21 cellular contexts compared by ENCODE assay signal in genomic region chr3:37937156-37937555, GRCh38. TPM values are rescaled to one million over a fixed set of nuclear protein-coding genes. Genes with fewer than 3 reads are reported as not detected.
DNase-seq lines count a peak whose midpoint lies in the region; ATAC-seq, FAIRE-seq and TF ChIP-seq lines count a peak whose summit lies in the region.
"Had no signal": no experiment of that assay in that cellular context is flagged by ENCODE, and none has a peak within 500 bp of the region (broad histone marks: within the 10 kb centered on the region; RNA-seq: fewer than 3 reads in every experiment).

No MANE protein-coding gene starts in this region.

- peak overlapping the region; percentile 97 for H2BK12ac ChIP-seq in trophoblast cell (ENCODE audit: low read length)

- in situ Hi-C loops in HAP-1 (cut with MboI; ENCODE audit: low sequenced_read_pairs): no loop called here

- POLR2A ChIA-PET in A549 (lab: Yijun Ruan, JAX): interaction anchor here (0.6 kb wide), 1 partner anchor 12 kb away, joined by 4 read pairs; no protein-coding TSS in a partner anchor

- TF ChIP-seq CTCF in A549 (IDR thresholded peaks at IDR 0.05) (no peak), chondrocyte (IDR thresholded peaks at IDR 0.05) (no peak)

- peak overlapping the region; percentile 62 to 63; a peak in 3 of 6 replicates for H3K27ac ChIP-seq in A549
- H3K27ac ChIP-seq in trophoblast cell (ENCODE audit: low read depth, low read length): peak overlapping the region; percentile 70
- H3K27ac ChIP-seq: parathyroid adenoma had no signal

- peak overlapping the region; percentile 19 for H4K12ac ChIP-seq in trophoblast cell (ENCODE audit: low read depth, low read length)

- WGBS in A549 (ENCODE audit: missing lambda C conversion rate): 83% methylated on average over 6 of the region's 6 CpGs
- no CpG with 5 or more reads among the region's 6 CpGs for WGBS in trophoblast cell (ENCODE audit: extremely low coverage, insufficient coverage, insufficient read length)

- no peak for FAIRE-seq in A549 (lab: Jason Lieb, UNC)

- peak overlapping the region; percentile 57 for H2AK5ac ChIP-seq in trophoblast cell (ENCODE audit: low read length)

- no peak overlapping the region for H3K4me3 Mint-ChIP-seq in chondrocyte (ENCODE audit: unreplicated experiment)
- H3K4me3 Mint-ChIP-seq: activated CD4-positive, alpha-beta memory T cell treated with anti-CD3 and anti-CD28 coated beads for 36 hours; activated T-cell treated with anti-CD3 and anti-CD28 coated beads, Interleukin-2, amount 50 U/mL, for 24 hours; CD4-positive, alpha-beta memory T cell had no signal

- peak overlapping the region; percentile 44 for H3K4ac ChIP-seq in trophoblast cell (ENCODE audit: low read depth, low read length)

- peaks cover 78% of the 10 kb centered on the region for H3K4me1 Mint-ChIP-seq in chondrocyte (ENCODE audit: low read depth)
- H3K4me1 Mint-ChIP-seq: CD4-positive, alpha-beta memory T cell had no signal

- H2AFZ ChIP-seq in trophoblast cell (ENCODE audit: insufficient read depth, low read length, poor library complexity): no peak overlapping the region
- H2AFZ ChIP-seq: parathyroid adenoma had no signal

- TF ChIP-seq POLR2A in A549 (IDR thresholded peaks at IDR 0.05; ENCODE audit: low read length): no peak

- peak overlapping the region; percentile 43 for H4K8ac ChIP-seq in trophoblast cell (ENCODE audit: low read depth, low read length)

- H3K79me2 ChIP-seq in trophoblast cell (ENCODE audit: control insufficient read depth, insufficient read depth, low read length, poor library complexity): peaks cover 4% of the 10 kb centered on the region

- DNase-seq in A549 (ENCODE audit: low read depth in 1 of 2, low spot score in 1 of 2) (no peak), NCI-H524 treated with DMSO at 0.1 percent for 48 hours (lab: John Stamatoyannopoulos, UW) (peak; percentile 80), chondrocyte (ENCODE audit: low spot score) (no peak), trophoblast cell (no peak), NCI-H1436 (lab: John Stamatoyannopoulos, UW) (no peak), HAP-1 (ENCODE audit: low spot score in 2 of 2) (no peak), SK-N-DZ (ENCODE audit: low spot score) (no peak), glomerular visceral epithelial cell (ENCODE audit: extremely low spot score) (no peak)
- DNase-seq: activated CD4-positive, alpha-beta memory T cell treated with anti-CD3 and anti-CD28 coated beads for 36 hours; activated T-cell treated with anti-CD3 and anti-CD28 coated beads, Interleukin-2, amount 50 U/mL, for 24 hours; CD4-positive, alpha-beta memory T cell; DMS79 treated with DMSO at 0.1 percent for 48 hours; left ventricle myocardium superior; MG63; NCI-H146; stimulated activated CD4-positive, alpha-beta T cell treated with anti-CD3 and anti-CD28 coated beads, Interleukin-4, amount 100 ng/mL, for 4 hours; T-helper 1 cell had no signal

- H4K91ac ChIP-seq in trophoblast cell (ENCODE audit: low read depth, low read length): peak overlapping the region; percentile 88

- peak overlapping the region; percentile 96 for H2BK120ac ChIP-seq in trophoblast cell (ENCODE audit: insufficient read depth, low read length, poor library complexity)

- no peaks in the 10 kb centered on the region for H3K9me3 ChIP-seq in A549
- no peaks in the 10 kb centered on the region for H3K9me3 ChIP-seq in trophoblast cell (ENCODE audit: insufficient read depth, low read depth, low read length)
- no peaks in the 10 kb centered on the region for H3K9me3 ChIP-seq in HAP-1
- H3K9me3 ChIP-seq: gastroesophageal sphincter, MG63 had no signal

- no peaks in the 10 kb centered on the region for H3K9me3 Mint-ChIP-seq in chondrocyte (ENCODE audit: low read depth)
- H3K9me3 Mint-ChIP-seq: activated CD4-positive, alpha-beta memory T cell treated with anti-CD3 and anti-CD28 coated beads for 36 hours; activated naive CD4-positive, alpha-beta T cell treated with anti-CD3 and anti-CD28 coated beads, Interleukin-2, amount 50 U/mL, for 72 hours; activated T-cell treated with anti-CD3 and anti-CD28 coated beads, Interleukin-2, amount 50 U/mL, for 24 hours; CD4-positive, alpha-beta memory T cell had no signal

- no peak overlapping the region for H3K23ac ChIP-seq in trophoblast cell (ENCODE audit: low read length)

- no peak overlapping the region for H3K4me3 ChIP-seq in A549
- no peak overlapping the region for H3K4me3 ChIP-seq in trophoblast cell (ENCODE audit: low read depth, low read length)
- H3K4me3 ChIP-seq in HAP-1: no peak overlapping the region
- H3K4me3 ChIP-seq: gastroesophageal sphincter, MG63, skin epidermis had no signal

- no peak for ATAC-seq in A549
- ATAC-seq: activated naive CD4-positive, alpha-beta T cell treated with anti-CD3 and anti-CD28 coated beads, Interleukin-2, amount 50 U/mL, for 72 hours; gastroesophageal sphincter had no signal

- peak overlapping the region; percentile 59 for H3K18ac ChIP-seq in trophoblast cell (ENCODE audit: low read length)

- peaks cover 32% of the 10 kb centered on the region for H3K4me1 ChIP-seq in A549
- H3K4me1 ChIP-seq in trophoblast cell (ENCODE audit: control insufficient read depth in 1 of 2, insufficient read depth in 2 of 2, low read length in 2 of 2): peaks cover 27 to 29% of the 10 kb centered on the region in 2 experiments
- H3K4me1 ChIP-seq in HAP-1: peaks cover 16% of the 10 kb centered on the region
- H3K4me1 ChIP-seq: parathyroid adenoma had no signal

- no peaks in the 10 kb centered on the region for H3K36me3 ChIP-seq in trophoblast cell (ENCODE audit: control insufficient read depth in 1 of 2, insufficient read depth in 2 of 2, low read length in 2 of 2)
- H3K36me3 ChIP-seq in HAP-1 (replicated peaks): no peaks in the 10 kb centered on the region
- H3K36me3 ChIP-seq: gastroesophageal sphincter, MG63 had no signal

- no peaks in the 10 kb centered on the region for H3K27me3 ChIP-seq in trophoblast cell (ENCODE audit: insufficient read depth, low read length)
- H3K27me3 ChIP-seq in HAP-1 (ENCODE audit: low read depth): no peaks in the 10 kb centered on the region
- H3K27me3 ChIP-seq: gastroesophageal sphincter, MG63 had no signal

- H3K4me2 ChIP-seq in A549 (no peak overlapping the region; the same call in 2 of the 3 replicates), trophoblast cell (ENCODE audit: low read length) (peak overlapping the region; percentile 18)

- H3K27me3 Mint-ChIP-seq in chondrocyte (ENCODE audit: low read depth): no peaks in the 10 kb centered on the region
- H3K27me3 Mint-ChIP-seq: activated CD4-positive, alpha-beta memory T cell treated with anti-CD3 and anti-CD28 coated beads for 36 hours; activated T-cell treated with anti-CD3 and anti-CD28 coated beads, Interleukin-2, amount 50 U/mL, for 24 hours had no signal

- H3K14ac ChIP-seq in trophoblast cell (ENCODE audit: low read length): peak overlapping the region; percentile 83

- peak overlapping the region; percentile 92 for H3K27ac Mint-ChIP-seq in chondrocyte (ENCODE audit: unreplicated experiment)
- H3K27ac Mint-ChIP-seq: activated CD4-positive, alpha-beta memory T cell treated with anti-CD3 and anti-CD28 coated beads for 36 hours; activated naive CD4-positive, alpha-beta T cell treated with anti-CD3 and anti-CD28 coated beads, Interleukin-2, amount 50 U/mL, for 72 hours; activated T-cell treated with anti-CD3 and anti-CD28 coated beads, Interleukin-2, amount 50 U/mL, for 24 hours had no signal

- peaks cover 20% of the 10 kb centered on the region for H3K79me1 ChIP-seq in trophoblast cell (ENCODE audit: low read length)

- CTCF ChIA-PET in A549 (lab: Yijun Ruan, JAX): interaction anchor here (1.1 to 3.3 kb wide), 4 partner anchors 12 to 82 kb away, joined by 3 to 11 read pairs (median 4); no protein-coding TSS in a partner anchor

- no peak overlapping the region for H3K9ac ChIP-seq in trophoblast cell (ENCODE audit: low read length)
- H3K9ac ChIP-seq: parathyroid adenoma had no signal

- no peak for TF ChIP-seq EP300 in A549 (IDR thresholded peaks at IDR 0.05)

- no peak for TF ChIP-seq RAD21 in A549 (conservative IDR thresholded peaks at IDR 0.05 in 1 of 2, IDR thresholded peaks at IDR 0.05 in 1 of 2)

- H2BK5ac ChIP-seq in trophoblast cell (ENCODE audit: low read depth, low read length, poor library complexity): peak overlapping the region; percentile 85

- no peaks in the 10 kb centered on the region for H3K36me3 Mint-ChIP-seq in chondrocyte (ENCODE audit: low read depth)
- H3K36me3 Mint-ChIP-seq: activated CD4-positive, alpha-beta memory T cell treated with anti-CD3 and anti-CD28 coated beads for 36 hours; activated naive CD4-positive, alpha-beta T cell treated with anti-CD3 and anti-CD28 coated beads, Interleukin-2, amount 50 U/mL, for 72 hours; CD4-positive, alpha-beta memory T cell had no signal

TF ChIP-seq in A549, 52 proteins besides CTCF, POLR2A, EP300 and RAD21 (continues in another document):
- no peak for TF ChIP-seq ELK1 (IDR thresholded peaks at IDR 0.05; ENCODE audit: low read depth, low read length)
- no peak for TF ChIP-seq E2F6 (IDR thresholded peaks at IDR 0.05; ENCODE audit: borderline replicate concordance, low read depth)
- no peak for TF ChIP-seq BHLHE40 (IDR thresholded peaks at IDR 0.05; ENCODE audit: low read depth, low read length)
- no peak for TF ChIP-seq MAFK (IDR thresholded peaks at IDR 0.05; ENCODE audit: partially characterized antibody)

RNA-seq across cellular contexts. Expression of gene VILL, which starts 53.4 kb away (rescaled TPM):
- polyA plus RNA-seq in A549 (2011; rRNA removed) (0.22 and 0.49 TPM in 2 replicates), A549 (2017; fragmentation: RNase III; extraction: RNeasy Plus Mini Kit Qiagen cat#74134 plus additional on column Dnase treatment) (0.04 to 0.08 TPM (median 0.05 TPM) in 3 replicates)
- polyA plus RNA-seq in A549 (2012; cell fraction: cytosol; rRNA removed): 0.16 and 0.23 TPM in 2 replicates
- polyA plus RNA-seq in A549 (2012; cell fraction: nucleus; rRNA removed): 0.55 TPM in 2 replicates
- 0.49 and 0.91 TPM in 2 replicates for polyA minus RNA-seq in A549 (2011; rRNA and poly(A)+ RNA removed)
- 1.7 to 2.6 TPM (median 1.7 TPM) in 3 replicates for total RNA-seq in chondrocyte
- polyA plus RNA-seq in trophoblast cell (2013): 0.82 and 0.85 TPM in 2 replicates
- polyA plus RNA-seq in SK-N-DZ (2014; cell fraction: cytosol; rRNA removed): 8.1 and 11.4 TPM in 2 replicates
- 30.2 and 30.8 TPM in 2 replicates for polyA plus RNA-seq in SK-N-DZ (2014; cell fraction: nucleus; rRNA removed)
